Comparison of ENCODE assay signal across 19 cellular contexts in genomic region chr12:116544656-116545055, GRCh38. TPM values are rescaled to one million over a fixed set of nuclear protein-coding genes. Genes with fewer than 3 reads are reported as not detected.
A peak's percentile ranks its signal among the peaks of the same experiment; 100 is the strongest.
DNase-seq lines count a peak whose midpoint lies in the region; ATAC-seq and TF ChIP-seq lines count a peak whose summit lies in the region.
"Had no signal": no experiment of that assay in that cellular context is flagged by ENCODE, and none has a peak within 500 bp of the region (broad histone marks: within the 10 kb centered on the region; RNA-seq: fewer than 3 reads in every experiment).

No MANE protein-coding gene starts in this region.

- H3K9me3 Mint-ChIP-seq in natural killer cell treated with Interleukin-12 subunit alpha and Interleukin-12 subunit beta and Interleukin-15 and Interleukin-18, amount 100 ng/mL, for 72 hours = peaks cover 3% of the 10 kb centered on the region
- no peaks in the 10 kb centered on the region for H3K9me3 Mint-ChIP-seq in CD4-positive, alpha-beta memory T cell
- H3K9me3 Mint-ChIP-seq: activated CD8-positive, alpha-beta T cell treated with anti-CD3 and anti-CD28 coated beads for 36 hours; CD14-positive monocyte had no signal

- CTCF ChIA-PET in mammary epithelial cell (lab: Charles Lee; ENCODE audit: low non-redundant PET) = no interaction called here
- CTCF ChIA-PET in CD4-positive, alpha-beta memory T cell (lab: Charles Lee; ENCODE audit: partially characterized antibody) = no interaction called here

- DNase-seq in mammary epithelial cell (no peak), left lung (no peak), HuH-7 (ENCODE audit: low spot score) (no peak), NCI-H146 treated with DMSO at 0.1 percent for 48 hours (lab: John Stamatoyannopoulos, UW; ENCODE audit: unreplicated experiment) (no peak)
- no peak for DNase-seq in natural killer cell treated with Interleukin-12 subunit alpha and Interleukin-12 subunit beta and Interleukin-15 and Interleukin-18, amount 100 ng/mL, for 72 hours (ENCODE audit: low spot score)
- no peak for DNase-seq in CD4-positive, alpha-beta memory T cell
- DNase-seq: ACHN; activated CD4-positive, CD25-positive, alpha-beta regulatory T cell; activated CD8-positive, alpha-beta T cell treated with anti-CD3 and anti-CD28 coated beads for 36 hours; activated naive CD4-positive, alpha-beta T cell; NCI-H2107; T1000 had no signal

- in situ Hi-C loops in mammary epithelial cell (cut with MboI; ENCODE audit: low sequenced_read_pairs in 2 of 2) = no loop called here

- H2AFZ ChIP-seq in ACC112 (ENCODE audit: low read length, unreplicated experiment) (peak overlapping the region; percentile 54), mammary epithelial cell (ENCODE audit: low read depth, low read length) (peak overlapping the region; percentile 6)

- BruUV-seq in mammary epithelial cell (replicated peaks; lab: Mats Ljungman, UMichigan) = no TSS peak

- no peaks in the 10 kb centered on the region for H3K36me3 ChIP-seq in ACC112 (ENCODE audit: insufficient read depth, low read length)
- H3K36me3 ChIP-seq in mammary epithelial cell (ENCODE audit: insufficient read depth, low read length) = no peaks in the 10 kb centered on the region
- H3K36me3 ChIP-seq in left lung = no peaks in the 10 kb centered on the region
- no peaks in the 10 kb centered on the region for H3K36me3 ChIP-seq in rectal smooth muscle tissue (ENCODE audit: control insufficient read depth, insufficient read depth, low read length)
- no peaks in the 10 kb centered on the region for H3K36me3 ChIP-seq in CD4-positive, alpha-beta memory T cell (ENCODE audit: insufficient read depth, low read length)

- H3K27ac Mint-ChIP-seq in natural killer cell treated with Interleukin-12 subunit alpha and Interleukin-12 subunit beta and Interleukin-15 and Interleukin-18, amount 100 ng/mL, for 72 hours = no peak overlapping the region
- H3K27ac Mint-ChIP-seq in CD4-positive, alpha-beta memory T cell = no peak overlapping the region
- H3K27ac Mint-ChIP-seq: activated CD8-positive, alpha-beta T cell treated with anti-CD3 and anti-CD28 coated beads for 36 hours; memory B cell had no signal

- WGBS in mammary epithelial cell (ENCODE audit: low coverage, missing lambda C conversion rate) = 19% methylated on average over 5 of the region's 5 CpGs

- H3K4me2 ChIP-seq in mammary epithelial cell (ENCODE audit: insufficient read depth, low read depth, low read length) = no peak overlapping the region

- H3K9me3 ChIP-seq in mammary epithelial cell (replicated peaks; ENCODE audit: insufficient read depth, low read length) (no peaks in the 10 kb centered on the region), left lung (no peaks in the 10 kb centered on the region)
- no peaks in the 10 kb centered on the region for H3K9me3 ChIP-seq in CD4-positive, alpha-beta memory T cell (ENCODE audit: control insufficient read depth in 1 of 2, low read length in 2 of 2)

- intact Hi-C loops in mammary epithelial cell (cut with micrococcal nuclease) = no loop called here
- intact Hi-C loops in left lung (cut with DNase I) = no loop called here
- intact Hi-C loops in CD4-positive, alpha-beta memory T cell (cut with micrococcal nuclease) = no loop called here

- H3K27me3 ChIP-seq in ACC112 (ENCODE audit: insufficient read depth, low read length) = no peaks in the 10 kb centered on the region
- no peaks in the 10 kb centered on the region for H3K27me3 ChIP-seq in mammary epithelial cell (ENCODE audit: insufficient read depth, low read length)
- no peaks in the 10 kb centered on the region for H3K27me3 ChIP-seq in left lung
- H3K27me3 ChIP-seq in rectal smooth muscle tissue (ENCODE audit: control insufficient read depth, insufficient read depth, low read length) = no peaks in the 10 kb centered on the region
- H3K27me3 ChIP-seq in CD4-positive, alpha-beta memory T cell (ENCODE audit: insufficient read depth, low read length) = no peaks in the 10 kb centered on the region

- no peaks in the 10 kb centered on the region for H4K20me1 ChIP-seq in mammary epithelial cell (ENCODE audit: insufficient read depth, low read length)

- H3K4me1 Mint-ChIP-seq in natural killer cell treated with Interleukin-12 subunit alpha and Interleukin-12 subunit beta and Interleukin-15 and Interleukin-18, amount 100 ng/mL, for 72 hours (ENCODE audit: low read depth in 2 of 2) = peaks cover 3 to 5% of the 10 kb centered on the region in 2 donors
- H3K4me1 Mint-ChIP-seq in CD4-positive, alpha-beta memory T cell = peaks cover 0 to 4% (median 0%) of the 10 kb centered on the region in 4 donors
- H3K4me1 Mint-ChIP-seq: central memory CD8-positive, alpha-beta T cell had no signal

- POLR2A ChIA-PET in CD4-positive, alpha-beta memory T cell (lab: Charles Lee; ENCODE audit: partially characterized antibody) = no interaction called here

- peaks cover 4 to 15% of the 10 kb centered on the region in 2 donors for H3K27me3 Mint-ChIP-seq in natural killer cell treated with Interleukin-12 subunit alpha and Interleukin-12 subunit beta and Interleukin-15 and Interleukin-18, amount 100 ng/mL, for 72 hours
- H3K27me3 Mint-ChIP-seq in CD4-positive, alpha-beta memory T cell = peaks cover 0 to 4% of the 10 kb centered on the region in 2 donors
- H3K27me3 Mint-ChIP-seq: central memory CD8-positive, alpha-beta T cell; memory B cell had no signal

- H3K4me3 ChIP-seq in ACC112 (ENCODE audit: low read depth, low read length) = no peak overlapping the region
- no peak overlapping the region for H3K4me3 ChIP-seq in mammary epithelial cell (replicated peaks in 1 of 3; ENCODE audit: insufficient read depth in 1 of 3, low read depth in 2 of 3, low read length in 3 of 3)
- H3K4me3 ChIP-seq in left lung = no peak overlapping the region
- H3K4me3 ChIP-seq in rectal smooth muscle tissue (ENCODE audit: low read length) = no peak overlapping the region
- H3K4me3 ChIP-seq in CD4-positive, alpha-beta memory T cell (ENCODE audit: low read length in 2 of 2) = no peak overlapping the region

- no peak overlapping the region for H3K9ac ChIP-seq in mammary epithelial cell (ENCODE audit: insufficient read depth, low read length)
- no peak overlapping the region for H3K9ac ChIP-seq in rectal smooth muscle tissue (ENCODE audit: low read length)

- H3K4me1 ChIP-seq in ACC112 (ENCODE audit: control insufficient read depth, insufficient read depth, low read length, unreplicated experiment) (no peaks in the 10 kb centered on the region), mammary epithelial cell (ENCODE audit: insufficient read depth, low read length) (peaks cover 24% of the 10 kb centered on the region), left lung (peaks cover 18 to 31% of the 10 kb centered on the region in 2 donors), rectal smooth muscle tissue (ENCODE audit: control insufficient read depth, insufficient read depth, low read length) (peaks cover 10% of the 10 kb centered on the region)
- no peaks in the 10 kb centered on the region for H3K4me1 ChIP-seq in CD4-positive, alpha-beta memory T cell (ENCODE audit: insufficient read depth, low read length)

- ATAC-seq in left lung = peak; percentile 19
- ATAC-seq in natural killer cell treated with Interleukin-12 subunit alpha and Interleukin-12 subunit beta and Interleukin-15 and Interleukin-18, amount 100 ng/mL, for 72 hours = no peak
- ATAC-seq: activated CD8-positive, alpha-beta T cell treated with anti-CD3 and anti-CD28 coated beads for 36 hours; HCT116 had no signal

- H3K79me2 ChIP-seq in ACC112 (ENCODE audit: control insufficient read depth, insufficient read depth, low read length, unreplicated experiment) (no peaks in the 10 kb centered on the region), mammary epithelial cell (ENCODE audit: insufficient read depth, low read length) (no peaks in the 10 kb centered on the region)

- H3K36me3 Mint-ChIP-seq in natural killer cell treated with Interleukin-12 subunit alpha and Interleukin-12 subunit beta and Interleukin-15 and Interleukin-18, amount 100 ng/mL, for 72 hours = no peaks in the 10 kb centered on the region
- no peaks in the 10 kb centered on the region for H3K36me3 Mint-ChIP-seq in CD4-positive, alpha-beta memory T cell
- H3K36me3 Mint-ChIP-seq: memory B cell had no signal

- no peak overlapping the region for H3K27ac ChIP-seq in ACC112 (ENCODE audit: low read depth, low read length)
- no peak overlapping the region for H3K27ac ChIP-seq in mammary epithelial cell (ENCODE audit: insufficient read depth, low read depth, low read length)
- H3K27ac ChIP-seq in left lung = no peak overlapping the region
- H3K27ac ChIP-seq in rectal smooth muscle tissue (ENCODE audit: low read depth, low read length) = peak overlapping the region; percentile 53
- H3K27ac ChIP-seq in CD4-positive, alpha-beta memory T cell (ENCODE audit: low read depth, low read length) = no peak overlapping the region

- dilution Hi-C loops in mammary epithelial cell (cut with HindIII; ENCODE audit: low sequenced_read_pairs) = no loop called here

- TF ChIP-seq CTCF in mammary epithelial cell (conservative IDR thresholded peaks at IDR 0.05 in 1 of 2, IDR thresholded peaks at IDR 0.05 in 1 of 2; ENCODE audit: extremely low read depth in 1 of 2, insufficient read depth in 1 of 2, low read depth in 1 of 2, low read length in 2 of 2) (no peak), left lung (IDR thresholded peaks at IDR 0.05) (no peak)

- H3K4me3 Mint-ChIP-seq in natural killer cell treated with Interleukin-12 subunit alpha and Interleukin-12 subunit beta and Interleukin-15 and Interleukin-18, amount 100 ng/mL, for 72 hours = no peak overlapping the region
- H3K4me3 Mint-ChIP-seq in CD4-positive, alpha-beta memory T cell = no peak overlapping the region
- H3K4me3 Mint-ChIP-seq: activated CD8-positive, alpha-beta T cell treated with anti-CD3 and anti-CD28 coated beads for 36 hours; CD14-positive monocyte; central memory CD8-positive, alpha-beta T cell; memory B cell had no signal

RNA-seq across cellular contexts. Expression of gene MAP1LC3B2, which starts 14.5 kb away (rescaled TPM):
- total RNA-seq in mammary epithelial cell (1 to 10 TPM; 1.5 to 2.9 TPM), left lung (1 to 10 TPM in 1 of 2 donors, not detected in 1; 1.5 TPM)
- 1.2 TPM for polyA plus RNA-seq in mammary epithelial cell
- 5.3 TPM for polyA minus RNA-seq in mammary epithelial cell
- 1 to 10 TPM; 1.2 to 2.8 TPM for total RNA-seq in natural killer cell treated with Interleukin-12 subunit alpha and Interleukin-12 subunit beta and Interleukin-15 and Interleukin-18, amount 100 ng/mL, for 72 hours
- total RNA-seq in CD4-positive, alpha-beta memory T cell = 1 to 10 TPM; 1.7 to 2.9 TPM
- 1 to 10 TPM; 4.4 to 6.8 TPM for polyA plus RNA-seq in CD4-positive, alpha-beta memory T cell
- total RNA-seq: epithelial cell of proximal tubule had no signal
